9 cellular contexts compared by ENCODE assay signal in the genomic region with DNA sequence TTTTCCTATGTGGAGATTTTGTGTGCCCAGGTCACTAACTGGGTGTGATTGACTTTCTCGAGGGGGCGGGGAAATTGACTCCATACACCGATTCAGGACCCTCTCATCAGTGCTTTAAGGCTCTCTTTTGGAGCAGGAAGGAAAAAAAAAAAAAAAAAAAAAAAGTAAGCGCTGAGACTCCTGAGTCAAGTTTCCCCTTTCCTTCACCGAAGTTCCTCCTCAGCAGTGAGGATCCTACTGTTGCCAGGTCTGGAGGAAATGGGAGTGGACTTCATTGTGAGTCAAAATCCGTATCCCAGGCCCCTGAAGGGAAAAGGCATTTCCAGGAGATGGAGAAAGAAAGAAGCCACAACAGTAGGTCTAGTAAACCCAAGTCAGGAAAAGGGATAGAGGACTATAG. TPM values are rescaled to one million over a fixed set of nuclear protein-coding genes. Genes with fewer than 3 reads are reported as not detected.
DNase-seq lines count a peak whose midpoint lies in the region; ATAC-seq and TF ChIP-seq lines count a peak whose summit lies in the region.
"Had no signal": no experiment of that assay in that cellular context is flagged by ENCODE, and none has a peak within 500 bp of the region (broad histone marks: within the 10 kb centered on the region; RNA-seq: fewer than 3 reads in every experiment).

No MANE protein-coding gene starts in this region.

- H3K4me2 ChIP-seq in mammary epithelial cell (ENCODE audit: insufficient read depth, low read depth, low read length) (peak overlapping the region; percentile 88), mesendoderm (ENCODE audit: low read length) (peak overlapping the region; percentile 42)

- peak overlapping the region; percentile 52 for H3K18ac ChIP-seq in mesendoderm (ENCODE audit: low read length)

- H4K8ac ChIP-seq in mesendoderm (ENCODE audit: low read depth, low read length): no peak overlapping the region

- H3K4me1 ChIP-seq in HUES48 (ENCODE audit: control insufficient read depth, insufficient read depth, low read length): peaks cover 26% of the 10 kb centered on the region
- peaks cover 21% of the 10 kb centered on the region for H3K4me1 ChIP-seq in mammary epithelial cell (ENCODE audit: insufficient read depth, low read length)
- peaks cover 18% of the 10 kb centered on the region for H3K4me1 ChIP-seq in mesendoderm (ENCODE audit: control insufficient read depth, low read depth, low read length)
- peaks cover 2 to 7% of the 10 kb centered on the region in 2 donors for H3K4me1 ChIP-seq in aorta (ENCODE audit: control insufficient read depth in 1 of 2, insufficient read depth in 2 of 2, low read length in 2 of 2)

- H3K23ac ChIP-seq in mesendoderm (ENCODE audit: low read length): no peak overlapping the region

- no TSS peak for BruUV-seq in mammary epithelial cell (replicated peaks; lab: Mats Ljungman, UMichigan)

- H4K5ac ChIP-seq in mesendoderm (ENCODE audit: low read length): no peak overlapping the region

- H3K9ac ChIP-seq in HUES48 (ENCODE audit: low read depth, low read length) (no peak overlapping the region), mammary epithelial cell (ENCODE audit: insufficient read depth, low read length) (peak overlapping the region; percentile 95), mesendoderm (ENCODE audit: low read length) (peak overlapping the region; percentile 90)

- H2AFZ ChIP-seq in mammary epithelial cell (ENCODE audit: low read depth, low read length): no peak overlapping the region

- peaks cover 9% of the 10 kb centered on the region for H3K79me1 ChIP-seq in mesendoderm (ENCODE audit: low read length)

- in situ Hi-C loops in mammary epithelial cell (cut with MboI; ENCODE audit: low sequenced_read_pairs in 2 of 2): no loop called here

- ATAC-seq in aorta (ENCODE audit: low FRiP score) (peak; percentile 9), GM18519 (IDR thresholded peaks at IDR 0.05; ENCODE audit: low FRiP score, unreplicated experiment) (no peak)

- CTCF ChIA-PET in AG04449 (lab: Yijun Ruan, JAX): interaction anchor here (0.8 to 2.7 kb wide), 8 partner anchors 10 to 110 kb away, joined by 3 to 16 read pairs (median 4); no protein-coding TSS in a partner anchor
- CTCF ChIA-PET in mammary epithelial cell (lab: Charles Lee; ENCODE audit: low non-redundant PET): interaction anchor here (0.6 kb wide), 2 partner anchors 66 to 1198 kb away, joined by 4 to 6 read pairs; no protein-coding TSS in a partner anchor

- H2BK120ac ChIP-seq in mesendoderm (ENCODE audit: low read depth, low read length): no peak overlapping the region

- no peaks in the 10 kb centered on the region for H3K9me3 ChIP-seq in HUES48 (ENCODE audit: control insufficient read depth, insufficient read depth, low read length)
- H3K9me3 ChIP-seq in mammary epithelial cell (replicated peaks; ENCODE audit: insufficient read depth, low read length): no peaks in the 10 kb centered on the region
- no peaks in the 10 kb centered on the region for H3K9me3 ChIP-seq in aorta (ENCODE audit: control insufficient read depth, low read length)

- DNase-seq in AG04449 (ENCODE audit: low read depth, low spot score): no peak
- peak; percentile 83 for DNase-seq in mammary epithelial cell
- DNase-seq in mesendoderm: peak; percentile 88
- no peak for DNase-seq in aorta
- DNase-seq in SW480 (ENCODE audit: low spot score): no peak
- no peak for DNase-seq in dedifferentiated amniotic fluid mesenchymal stem cell (ENCODE audit: extremely low spot score)
- DNase-seq: left cardiac atrium had no signal

- intact Hi-C loops in mammary epithelial cell (cut with micrococcal nuclease) (loop anchor here (1.0 to 2.0 kb wide), 2 partner anchors 17 to 101 kb away; no protein-coding TSS in a partner anchor), aorta (cut with DNase I) (loop anchor here (2.0 to 10.0 kb wide), 4 partner anchors 69 to 102 kb away; no protein-coding TSS in a partner anchor)

- H3K79me2 ChIP-seq in mammary epithelial cell (ENCODE audit: insufficient read depth, low read length) (peaks cover 60% of the 10 kb centered on the region), mesendoderm (ENCODE audit: control insufficient read depth, insufficient read depth, low read length) (peaks cover 32% of the 10 kb centered on the region)

- no peak for TF ChIP-seq CTCF in AG04449 (IDR thresholded peaks at IDR 0.05; ENCODE audit: insufficient read depth, low read length, missing control alignments)
- TF ChIP-seq CTCF in mammary epithelial cell (conservative IDR thresholded peaks at IDR 0.05 in 1 of 2, IDR thresholded peaks at IDR 0.05 in 1 of 2; ENCODE audit: extremely low read depth in 1 of 2, insufficient read depth in 1 of 2, low read depth in 1 of 2, low read length in 2 of 2): no peak

- H2AK5ac ChIP-seq in mesendoderm (ENCODE audit: low read length): no peak overlapping the region

- POLR2A ChIA-PET in AG04449 (lab: Yijun Ruan, JAX): interaction anchor here (1.8 to 2.3 kb wide), 3 partner anchors 14 to 48 kb away, joined by 6 to 7 read pairs (median 7); no protein-coding TSS in a partner anchor

- H3K4me3 ChIP-seq in AG04449 (ENCODE audit: low read depth, low read length) (peak overlapping the region; percentile 78), HUES48 (ENCODE audit: low read depth, low read length) (peak overlapping the region; percentile 97), mammary epithelial cell (replicated peaks in 1 of 3; ENCODE audit: insufficient read depth in 1 of 3, low read depth in 2 of 3, low read length in 3 of 3) (peak overlapping the region; percentile 84 to 94 (median 86)), mesendoderm (ENCODE audit: low read length) (peak overlapping the region; percentile 85), aorta (ENCODE audit: low read length in 2 of 2) (peak overlapping the region; percentile 36 to 91)

- no peak overlapping the region for H2BK15ac ChIP-seq in mesendoderm (replicated peaks; ENCODE audit: low read depth)

- no peak overlapping the region for H2BK5ac ChIP-seq in mesendoderm (ENCODE audit: low read length)

- no peak overlapping the region for H3K4ac ChIP-seq in mesendoderm (ENCODE audit: low read depth, low read length)

- H3K56ac ChIP-seq in mesendoderm (ENCODE audit: low read length): peak overlapping the region; percentile 79

- dilution Hi-C loops in mammary epithelial cell (cut with HindIII; ENCODE audit: low sequenced_read_pairs): no loop called here

- 3% methylated on average over 6 of the region's 6 CpGs for WGBS in mammary epithelial cell (ENCODE audit: low coverage, missing lambda C conversion rate)
- whole genome bisulfite sequencing in mesendoderm (ENCODE audit: extremely low coverage, insufficient coverage, low lambda C conversion rate): no CpG with 5 or more reads among the region's 6 CpGs
- 1% methylated on average over 6 of the region's 6 CpGs for WGBS in aorta, 2 donors

- H3K36me3 ChIP-seq in HUES48 (ENCODE audit: control insufficient read depth, insufficient read depth, low read length) (no peaks in the 10 kb centered on the region), mammary epithelial cell (ENCODE audit: insufficient read depth, low read length) (no peaks in the 10 kb centered on the region), mesendoderm (ENCODE audit: control insufficient read depth, insufficient read depth, low read length) (no peaks in the 10 kb centered on the region), aorta (ENCODE audit: control insufficient read depth in 1 of 2, insufficient read depth in 2 of 2, low read length in 1 of 2) (no peaks in the 10 kb centered on the region)

- no peak overlapping the region for H3K27ac ChIP-seq in HUES48 (ENCODE audit: low read depth, low read length)
- H3K27ac ChIP-seq in mammary epithelial cell (ENCODE audit: insufficient read depth, low read depth, low read length): peak overlapping the region; percentile 88
- no peak overlapping the region for H3K27ac ChIP-seq in mesendoderm (ENCODE audit: low read depth, low read length)
- H3K27ac ChIP-seq in aorta (ENCODE audit: low read depth in 1 of 2, low read length in 2 of 2): peak overlapping the region; percentile 32 to 48

- no peaks in the 10 kb centered on the region for H4K20me1 ChIP-seq in mammary epithelial cell (ENCODE audit: insufficient read depth, low read length)

- H3K27me3 ChIP-seq in HUES48 (ENCODE audit: control insufficient read depth, insufficient read depth, low read length) (peaks cover 10% of the 10 kb centered on the region), mammary epithelial cell (ENCODE audit: insufficient read depth, low read length) (no peaks in the 10 kb centered on the region), mesendoderm (ENCODE audit: insufficient read depth, low read length, poor library complexity) (no peaks in the 10 kb centered on the region), aorta (ENCODE audit: control insufficient read depth in 1 of 2, insufficient read depth in 2 of 2, low read length in 1 of 2) (no peaks in the 10 kb centered on the region)

RNA-seq across cellular contexts. Expression of gene PPFIBP1, which starts 1.4 kb away (rescaled TPM):
- total RNA-seq in mammary epithelial cell (100 to 1,000 TPM; 114 to 136 TPM), aorta (100 to 1,000 TPM; 175 to 247 TPM)
- polyA plus RNA-seq in mammary epithelial cell (41.2 TPM), aorta (10 to 100 TPM; 29.7 to 41.8 TPM)
- polyA minus RNA-seq in mammary epithelial cell: 266 TPM
- 24.7 TPM for polyA plus RNA-seq in mesendoderm (2013, experiment 1 of 2)
- 24.3 TPM for polyA plus RNA-seq in mesendoderm (2013, experiment 2 of 2)

Comparison
In these comparisons a context has a peak if more than half of its experiments do, and no peak if none do; other contexts are left out.
1. DNase-seq: peak in mammary epithelial cell (single experiment) and mesendoderm (single experiment); none in AG04449 (single experiment), aorta (0 of 2), SW480 (single experiment) and dedifferentiated amniotic fluid mesenchymal stem cell (single experiment).
2. H3K27ac ChIP-seq: peak in mammary epithelial cell (single experiment) and aorta (2 of 2); none in HUES48 (single experiment) and mesendoderm (single experiment).
3. Peak in every context shown above with its lines, with median percentiles within 50 percentile points of each other: H3K4me3 ChIP-seq.